8 cellular contexts compared by ENCODE assay signal in the genomic region with DNA sequence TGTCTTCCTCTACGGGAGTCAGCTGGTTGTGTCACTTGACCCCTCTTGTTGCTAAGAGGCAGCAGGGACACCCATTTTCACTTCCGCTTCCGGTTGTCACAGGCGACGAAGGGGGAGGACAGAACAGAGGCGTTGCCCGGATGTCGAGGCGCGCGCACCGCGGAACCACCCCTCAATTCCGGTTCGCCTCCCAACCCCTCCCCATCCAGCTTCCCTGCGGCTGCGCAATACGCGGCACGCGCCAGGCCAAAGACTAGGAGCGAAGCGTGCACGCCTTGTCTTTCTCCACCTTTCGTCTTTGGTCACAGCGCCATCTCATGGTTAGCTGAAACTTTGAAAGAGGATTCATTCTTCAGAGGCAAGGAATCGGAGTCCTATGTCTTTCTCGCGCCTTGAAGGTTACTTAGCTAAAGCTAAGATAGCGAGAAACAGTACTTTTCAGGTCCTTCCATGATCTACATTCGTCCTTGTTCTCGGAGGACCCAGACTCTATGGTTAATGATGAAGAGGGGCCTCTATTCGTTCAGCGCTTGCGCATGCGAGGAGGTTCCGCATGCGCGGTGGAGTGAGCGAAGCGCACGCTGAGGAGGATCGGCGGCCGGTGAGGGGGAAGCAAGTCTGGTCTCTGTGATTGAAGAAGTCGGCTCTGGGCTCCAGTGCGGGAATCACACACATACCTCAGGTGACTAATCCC. TPM values are rescaled to one million over a fixed set of nuclear protein-coding genes. Genes with fewer than 3 reads are reported as not detected.
A peak's percentile ranks its signal among the peaks of the same experiment; 100 is the strongest.
DNase-seq lines count a peak whose midpoint lies in the region; ATAC-seq lines count a peak whose summit lies in the region.

A gene (minus strand): TSS at position 30 of the 694 bp plus-strand sequence. CDS start 106 bp downstream, outside the sequence.
A gene (plus strand): TSS at position 554 of the 694 bp plus-strand sequence. CDS start 4,440 bp downstream, outside the sequence.

- H3K9me3 Mint-ChIP-seq in activated CD4-positive, alpha-beta T cell treated with anti-CD3 and anti-CD28 coated beads, Interleukin-2, amount 10 ng/mL, durations not matched to agents 7 days and 5 days, result no peaks in the 10 kb centered on the region

- H4K20me1 ChIP-seq in BLaER1 treated with 17β-estradiol and CSF1 and Interleukin-3, amounts not matched to agents 10 nM and 100 nM, result peaks cover 29 to 76% (median 61%) of the 10 kb centered on the region in 11 experiments; a peak in 20 of 22 replicates

- peak within 1 kb of the TSS; percentile 80 to 94 (median 88) for H3K4me3 ChIP-seq in BLaER1 treated with 17β-estradiol and CSF1 and Interleukin-3, amounts not matched to agents 10 nM and 100 nM

- peak within 1 kb of the TSS; percentile 86 to 99 (median 92) for H3K4me2 ChIP-seq in BLaER1 treated with 17β-estradiol and CSF1 and Interleukin-3, amounts not matched to agents 10 nM and 100 nM

- peaks cover 12 to 37% (median 26%) of the 10 kb centered on the region in 11 experiments; a peak in 20 of 22 replicates for H3K36me3 ChIP-seq in BLaER1 treated with 17β-estradiol and CSF1 and Interleukin-3, amounts not matched to agents 10 nM and 100 nM

- no peaks in the 10 kb centered on the region for H3K27me3 Mint-ChIP-seq in activated CD4-positive, alpha-beta T cell treated with anti-CD3 and anti-CD28 coated beads, Interleukin-2, amount 10 ng/mL, durations not matched to agents 7 days and 5 days

- H3K9me3 ChIP-seq in BLaER1 treated with 17β-estradiol and CSF1 and Interleukin-3, amounts not matched to agents 10 nM and 100 nM (replicated peaks in 1 of 11), result no peaks in the 10 kb centered on the region

- CTCF ChIA-PET in activated CD4-positive, alpha-beta T cell treated with anti-CD3 and anti-CD28 coated beads, Interleukin-2, amount 10 ng/mL, durations not matched to agents 7 days and 5 days (lab: Charles Lee), result interaction anchor here (0.6 to 1.9 kb wide), 22 partner anchors 9 to 1484 kb away, joined by 3 to 17 read pairs (median 4); a partner anchor contains a TSS

- H3K36me3 Mint-ChIP-seq in activated CD4-positive, alpha-beta T cell treated with anti-CD3 and anti-CD28 coated beads, Interleukin-2, amount 10 ng/mL, durations not matched to agents 7 days and 5 days (ENCODE audit: low read depth), result peaks cover 17% of the 10 kb centered on the region

- DNase-seq in GM19240 (ENCODE audit: insufficient read length, low spot score), result peak; percentile 83
- peak; percentile 97 for DNase-seq in NCI-H526 treated with DMSO at 0.1 percent for 48 hours (lab: John Stamatoyannopoulos, UW)
- peak; percentile 99 for DNase-seq in activated CD4-positive, alpha-beta T cell treated with anti-CD3 and anti-CD28 coated beads, Interleukin-2, amount 10 ng/mL, durations not matched to agents 7 days and 5 days
- peak; percentile 97 for DNase-seq in cortex of kidney (lab: John Stamatoyannopoulos, UW)
- peak; percentile 100 for DNase-seq in left kidney (ENCODE audit: low read depth, low spot score)
- peak; percentile 99 for DNase-seq in stimulated activated CD4-positive, alpha-beta T cell treated with anti-CD3 and anti-CD28 coated beads, Interleukin-2, amount 100 ng/mL, for 4 hours (ENCODE audit: low read depth)

- peak; percentile 77 for ATAC-seq in HG03469 (IDR thresholded peaks at IDR 0.05; ENCODE audit: unreplicated experiment)

- peaks cover 61% of the 10 kb centered on the region for H3K4me1 Mint-ChIP-seq in activated CD4-positive, alpha-beta T cell treated with anti-CD3 and anti-CD28 coated beads, Interleukin-2, amount 10 ng/mL, durations not matched to agents 7 days and 5 days

- no peaks in the 10 kb centered on the region for H3K27me3 ChIP-seq in BLaER1 treated with 17β-estradiol and CSF1 and Interleukin-3, amounts not matched to agents 10 nM and 100 nM

- H3K9ac ChIP-seq in BLaER1 treated with 17β-estradiol and CSF1 and Interleukin-3, amounts not matched to agents 10 nM and 100 nM, result peak within 1 kb of the TSS; percentile 93 to 99 (median 96)

- peak within 1 kb of the TSS; percentile 96 to 99 (median 99) for H3K27ac ChIP-seq in BLaER1 treated with 17β-estradiol and CSF1 and Interleukin-3, amounts not matched to agents 10 nM and 100 nM

- peak within 1 kb of the TSS; percentile 94 for H3K27ac Mint-ChIP-seq in activated CD4-positive, alpha-beta T cell treated with anti-CD3 and anti-CD28 coated beads, Interleukin-2, amount 10 ng/mL, durations not matched to agents 7 days and 5 days

- peaks cover 36 to 66% (median 46%) of the 10 kb centered on the region in 10 experiments for H3K4me1 ChIP-seq in BLaER1 treated with 17β-estradiol and CSF1 and Interleukin-3, amounts not matched to agents 10 nM and 100 nM

- POLR2A ChIA-PET in activated CD4-positive, alpha-beta T cell treated with anti-CD3 and anti-CD28 coated beads, Interleukin-2, amount 10 ng/mL, durations not matched to agents 7 days and 5 days (lab: Charles Lee), result interaction anchor here (0.6 kb wide), 2 partner anchors 21 to 31 kb away, joined by 3 to 6 read pairs; no protein-coding TSS in a partner anchor

- peak within 1 kb of the TSS; percentile 92 for H3K4me3 Mint-ChIP-seq in activated CD4-positive, alpha-beta T cell treated with anti-CD3 and anti-CD28 coated beads, Interleukin-2, amount 10 ng/mL, durations not matched to agents 7 days and 5 days

RNA-seq across cellular contexts. Expression of the first gene that starts in this region (rescaled TPM):
- 10 to 100 TPM; 43.6 to 48.9 TPM for total RNA-seq in activated CD4-positive, alpha-beta T cell treated with anti-CD3 and anti-CD28 coated beads, Interleukin-2, amount 10 ng/mL, durations not matched to agents 7 days and 5 days

RNA-seq across cellular contexts. Expression of the second gene that starts in this region (rescaled TPM):
- total RNA-seq in activated CD4-positive, alpha-beta T cell treated with anti-CD3 and anti-CD28 coated beads, Interleukin-2, amount 10 ng/mL, durations not matched to agents 7 days and 5 days, result 100 to 1,000 TPM; 114 to 115 TPM

Comparison
In these comparisons a context has a peak if more than half of its experiments do, and no peak if none do; other contexts are left out.
1. Peak in every context shown above with its lines: DNase-seq, ATAC-seq, H3K4me3 ChIP-seq and H3K27ac ChIP-seq.